ENCODE assay signal across 7 cellular contexts in genomic region chr20:2872304-2873009, GRCh38. TPM values are rescaled to one million over a fixed set of nuclear protein-coding genes. Genes with fewer than 3 reads are reported as not detected.
DNase-seq lines count a peak whose midpoint lies in the region; ATAC-seq, FAIRE-seq and TF ChIP-seq lines count a peak whose summit lies in the region.

No MANE protein-coding gene starts in this region.

- TF ChIP-seq POLR2A in GM12891 (IDR thresholded peaks at IDR 0.05; ENCODE audit: low read depth, low read length) (no peak), erythroblast (IDR thresholded peaks at IDR 0.05; ENCODE audit: low read length) (no peak)

- ATAC-seq in HG02973 (IDR thresholded peaks at IDR 0.05; ENCODE audit: unreplicated experiment): peak; percentile 29

- DNase-seq in GM12891 (ENCODE audit: insufficient read length, low spot score) (peak; percentile 55), NCI-H748 treated with DMSO at 0.1 percent for 48 hours (lab: John Stamatoyannopoulos, UW) (peak; percentile 71), activated T-cell treated with anti-CD3 and anti-CD28 coated beads for 24 hours (ENCODE audit: low read depth) (peak; percentile 71), erythroblast (lab: John Stamatoyannopoulos, UW) (peak; percentile 92), myocyte (ENCODE audit: low read depth) (peak; percentile 65)
- DNase-seq in stimulated activated CD8-positive, alpha-beta memory T cell treated with anti-CD3 and anti-CD28 coated beads, Interleukin-7, amount 100 ng/mL, for 48 hours (ENCODE audit: extremely low read depth in 1 of 2, low read depth in 1 of 2): peak; percentile 59 to 71

- FAIRE-seq in GM12891 (lab: Jason Lieb, UNC): no peak

TF ChIP-seq in GM12891, 5 proteins besides CTCF, POLR2A, EP300 and RAD21:
- TF ChIP-seq POLR2AphosphoS5 (IDR thresholded peaks at IDR 0.05; ENCODE audit: low read depth, low read length) (no peak), POU2F2 (IDR thresholded peaks at IDR 0.05; ENCODE audit: low read depth, low read length) (no peak), PAX5 (IDR thresholded peaks at IDR 0.05; ENCODE audit: insufficient read depth, low read length, severe bottlenecking) (no peak), TAF1 (IDR thresholded peaks at IDR 0.05; ENCODE audit: low read depth, low read length) (no peak), SPI1 (IDR thresholded peaks at IDR 0.05; ENCODE audit: low read depth, low read length) (no peak)

RNA-seq across cellular contexts. Expression of gene PTPRA, which starts 0.8 kb away (rescaled TPM):
- polyA plus RNA-seq in GM12891 (2012; ENCODE audit: low read depth, missing spikeins): 24.2 TPM
- total RNA-seq in myocyte: 22.0 and 30.4 TPM in 2 replicates
- polyA plus RNA-seq in myocyte (2012): 40.8 TPM

RNA-seq across cellular contexts. Expression of gene VPS16, which starts 31.9 kb away (rescaled TPM):
- 21.1 TPM for polyA plus RNA-seq in GM12891 (2012; ENCODE audit: low read depth, missing spikeins)
- 30.1 and 31.3 TPM in 2 replicates for total RNA-seq in myocyte
- polyA plus RNA-seq in myocyte (2012): 35.2 TPM

RNA-seq across cellular contexts. Expression of gene PCED1A, which starts 32.0 kb away (rescaled TPM):
- 34.7 TPM for polyA plus RNA-seq in GM12891 (2012; ENCODE audit: low read depth, missing spikeins)
- total RNA-seq in myocyte: 16.3 and 31.4 TPM in 2 replicates
- 29.1 TPM for polyA plus RNA-seq in myocyte (2012)

RNA-seq across cellular contexts. Expression of gene TMEM239, which starts 56.3 kb away (rescaled TPM):
- polyA plus RNA-seq in GM12891 (2012; ENCODE audit: low read depth, missing spikeins): not detected
- total RNA-seq in myocyte: not detected in 2 replicates
- polyA plus RNA-seq in myocyte (2012): not detected

RNA-seq across cellular contexts. Expression of gene C20orf141, which starts 57.7 kb away (rescaled TPM):
- not detected for polyA plus RNA-seq in GM12891 (2012; ENCODE audit: low read depth, missing spikeins)
- not detected in 2 replicates for total RNA-seq in myocyte
- not detected for polyA plus RNA-seq in myocyte (2012)

Comparison
In these comparisons a context has a peak if more than half of its experiments do, and no peak if none do; other contexts are left out.
1. Peak in every context shown above with its lines: DNase-seq and ATAC-seq.